1 cellular context compared by ENCODE assay signal in the genomic region with DNA sequence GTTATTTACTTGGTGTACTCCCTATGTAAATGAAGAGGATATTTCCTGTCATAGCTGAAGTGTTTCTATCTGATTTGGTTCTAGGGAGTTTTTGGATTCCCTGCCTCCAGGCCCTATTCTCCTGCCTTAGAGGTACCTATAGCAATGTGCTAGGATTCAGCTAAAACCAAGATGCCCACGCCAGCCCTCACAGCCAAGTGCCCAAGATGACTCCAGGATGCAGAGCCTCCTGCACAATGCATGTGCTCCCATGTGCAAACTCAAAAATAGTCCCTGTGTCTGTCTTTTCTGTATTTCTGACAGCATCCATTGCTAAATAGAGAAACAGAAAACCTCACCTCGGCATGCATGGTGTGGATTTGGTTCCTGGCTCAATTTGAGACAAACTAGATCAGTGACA.
TF ChIP-seq lines count a peak whose summit lies in the region.

No MANE protein-coding gene starts in this region.

TF ChIP-seq in HepG2, 621 proteins besides CTCF, POLR2A, EP300 and RAD21:
- TF ChIP-seq SMAD3 (CRISPR knock-in tag; IDR thresholded peaks at IDR 0.05) (no peak), ZSCAN9 (CRISPR knock-in tag; IDR thresholded peaks at IDR 0.05; ENCODE audit: borderline replicate concordance) (no peak), CREM (IDR thresholded peaks at IDR 0.05) (no peak), CREM (CRISPR knock-in tag; IDR thresholded peaks at IDR 0.05) (no peak), MEF2D (CRISPR knock-in tag; IDR thresholded peaks at IDR 0.05) (no peak), MIER2 (CRISPR knock-in tag; IDR thresholded peaks at IDR 0.05) (no peak), TP53 (CRISPR knock-in tag; conservative IDR thresholded peaks at IDR 0.05) (no peak)
- TF ChIP-seq, protein P1, sequence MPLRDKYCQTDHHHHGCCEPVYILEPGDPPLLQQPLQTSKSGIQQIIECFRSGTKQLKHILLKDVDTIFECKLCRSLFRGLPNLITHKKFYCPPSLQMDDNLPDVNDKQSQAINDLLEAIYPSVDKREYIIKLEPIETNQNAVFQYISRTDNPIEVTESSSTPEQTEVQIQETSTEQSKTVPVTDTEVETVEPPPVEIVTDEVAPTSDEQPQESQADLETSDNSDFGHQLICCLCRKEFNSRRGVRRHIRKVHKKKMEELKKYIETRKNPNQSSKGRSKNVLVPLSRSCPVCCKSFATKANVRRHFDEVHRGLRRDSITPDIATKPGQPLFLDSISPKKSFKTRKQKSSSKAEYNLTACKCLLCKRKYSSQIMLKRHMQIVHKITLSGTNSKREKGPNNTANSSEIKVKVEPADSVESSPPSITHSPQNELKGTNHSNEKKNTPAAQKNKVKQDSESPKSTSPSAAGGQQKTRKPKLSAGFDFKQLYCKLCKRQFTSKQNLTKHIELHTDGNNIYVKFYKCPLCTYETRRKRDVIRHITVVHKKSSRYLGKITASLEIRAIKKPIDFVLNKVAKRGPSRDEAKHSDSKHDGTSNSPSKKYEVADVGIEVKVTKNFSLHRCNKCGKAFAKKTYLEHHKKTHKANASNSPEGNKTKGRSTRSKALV (CRISPR knock-in tag; IDR thresholded peaks at IDR 0.05): no peak
TF ChIP-seq in HepG2: peak in this region for 0.
